In genomic region chr18:24459772-24460171, GRCh38 we compare ENCODE assay signal across 26 cellular contexts. TPM values are rescaled to one million over a fixed set of nuclear protein-coding genes. Genes with fewer than 3 reads are reported as not detected.
DNase-seq lines count a peak whose midpoint lies in the region; TF ChIP-seq lines count a peak whose summit lies in the region.
"Had no signal": no experiment of that assay in that cellular context is flagged by ENCODE, and none has a peak within 500 bp of the region (broad histone marks: within the 10 kb centered on the region; RNA-seq: fewer than 3 reads in every experiment).

No MANE protein-coding gene starts in this region.

- intact Hi-C loops in activated CD4-positive, alpha-beta T cell treated with anti-CD3 and anti-CD28 coated beads, Interleukin-2, amount 10 ng/mL, durations not matched to agents 24 days and 14 days (cut with micrococcal nuclease), result no loop called here

- H3K4ac ChIP-seq in trophoblast cell (ENCODE audit: low read depth, low read length), result no peak overlapping the region

- peaks cover 11% of the 10 kb centered on the region for H3K9me3 Mint-ChIP-seq in activated CD4-positive, alpha-beta T cell treated with anti-CD3 and anti-CD28 coated beads, Interleukin-2, amount 10 ng/mL, durations not matched to agents 24 days and 14 days
- H3K9me3 Mint-ChIP-seq in glutamatergic neuron (ENCODE audit: unreplicated experiment), result no peaks in the 10 kb centered on the region
- H3K9me3 Mint-ChIP-seq: CD8-positive, alpha-beta memory T cell had no signal

- no CpG with 5 or more reads among the region's 4 CpGs for WGBS in trophoblast cell (ENCODE audit: extremely low coverage, insufficient coverage, insufficient read length)

- H3K9ac ChIP-seq in trophoblast cell (ENCODE audit: low read length), result no peak overlapping the region
- H3K9ac ChIP-seq: BLaER1 treated with 17β-estradiol and CSF1 and Interleukin-3, amounts not matched to agents 10 nM and 100 nM; SK-N-SH had no signal

- H3K18ac ChIP-seq in trophoblast cell (ENCODE audit: low read length), result no peak overlapping the region

- H3K27ac Mint-ChIP-seq in activated CD4-positive, alpha-beta T cell treated with anti-CD3 and anti-CD28 coated beads, Interleukin-2, amount 10 ng/mL, durations not matched to agents 24 days and 14 days, result no peak overlapping the region
- H3K27ac Mint-ChIP-seq in glutamatergic neuron (ENCODE audit: unreplicated experiment), result no peak overlapping the region

- no peak overlapping the region for H3K4me3 ChIP-seq in fibroblast of pulmonary artery (replicated peaks; ENCODE audit: low read depth, low read length)
- H3K4me3 ChIP-seq in trophoblast cell (ENCODE audit: low read depth, low read length), result no peak overlapping the region
- H3K4me3 ChIP-seq: BLaER1 treated with 17β-estradiol and CSF1 and Interleukin-3, amounts not matched to agents 10 nM and 100 nM had no signal

- no peak overlapping the region for H3K4me3 Mint-ChIP-seq in activated CD4-positive, alpha-beta T cell treated with anti-CD3 and anti-CD28 coated beads, Interleukin-2, amount 10 ng/mL, durations not matched to agents 24 days and 14 days
- H3K4me3 Mint-ChIP-seq in glutamatergic neuron (ENCODE audit: unreplicated experiment), result no peak overlapping the region

- no peak overlapping the region for H2BK5ac ChIP-seq in trophoblast cell (ENCODE audit: low read depth, low read length, poor library complexity)

- H3K9me3 ChIP-seq in trophoblast cell (ENCODE audit: insufficient read depth, low read depth, low read length), result no peaks in the 10 kb centered on the region
- H3K9me3 ChIP-seq: SK-N-SH had no signal

- no peak overlapping the region for H2BK12ac ChIP-seq in trophoblast cell (ENCODE audit: low read length)

- no peaks in the 10 kb centered on the region for H3K4me1 ChIP-seq in trophoblast cell (ENCODE audit: control insufficient read depth in 1 of 2, insufficient read depth in 2 of 2, low read length in 2 of 2)
- H3K4me1 ChIP-seq: BLaER1 treated with 17β-estradiol and CSF1 and Interleukin-3, amounts not matched to agents 10 nM and 100 nM had no signal

- H2AK5ac ChIP-seq in trophoblast cell (ENCODE audit: low read length), result no peak overlapping the region

- no peaks in the 10 kb centered on the region for H3K36me3 ChIP-seq in trophoblast cell (ENCODE audit: control insufficient read depth in 1 of 2, insufficient read depth in 2 of 2, low read length in 2 of 2)
- H3K36me3 ChIP-seq: BLaER1 treated with 17β-estradiol and CSF1 and Interleukin-3, amounts not matched to agents 10 nM and 100 nM had no signal

- TF ChIP-seq CTCF in fibroblast of pulmonary artery (IDR thresholded peaks at IDR 0.05; ENCODE audit: low read length, missing control alignments) (no peak), glutamatergic neuron (IDR thresholded peaks at IDR 0.05; ENCODE audit: partially characterized antibody, unreplicated experiment) (no peak)

- no peak overlapping the region for H2AFZ ChIP-seq in trophoblast cell (ENCODE audit: insufficient read depth, low read length, poor library complexity)

- no peak overlapping the region for H3K4me2 ChIP-seq in trophoblast cell (ENCODE audit: low read length)
- H3K4me2 ChIP-seq: BLaER1 treated with 17β-estradiol and CSF1 and Interleukin-3, amounts not matched to agents 10 nM and 100 nM; SK-N-SH had no signal

- H4K91ac ChIP-seq in trophoblast cell (ENCODE audit: low read depth, low read length), result no peak overlapping the region

- DNase-seq in activated CD4-positive, alpha-beta T cell treated with anti-CD3 and anti-CD28 coated beads, Interleukin-2, amount 10 ng/mL, durations not matched to agents 24 days and 14 days, result peak; percentile 46
- DNase-seq in activated CD4-positive, alpha-beta T cell treated with anti-CD3 and anti-CD28 coated beads, Interleukin-2, amount 50 U/mL, for 4 hours, result no peak
- DNase-seq in MV-4-11 (lab: John Stamatoyannopoulos, UW) (peak; percentile 80), SIG-M5 (lab: John Stamatoyannopoulos, UW) (peak; percentile 6), fibroblast of pulmonary artery (ENCODE audit: low read depth) (peak; percentile 3), NCI-H1930 (lab: John Stamatoyannopoulos, UW) (no peak), trophoblast cell (no peak), glutamatergic neuron (no peak)
- DNase-seq: 8988T; Calu3; CD8-positive, alpha-beta memory T cell; DMS153; Karpas-422; NCI-H1105; NCI-H146; NCI-H2029 treated with DMSO at 0.1 percent for 48 hours; NCI-H345; NCI-H524; NCI-H774; NK-92 treated with Interleukin-12 subunit alpha and Interleukin-12 subunit beta, amount 100 ng/mL, for 24 hours; PC-3; Right ventricle myocardium superior; SK-N-SH had no signal

- no peak overlapping the region for H3K14ac ChIP-seq in trophoblast cell (ENCODE audit: low read length)

- H3K27me3 Mint-ChIP-seq in activated CD4-positive, alpha-beta T cell treated with anti-CD3 and anti-CD28 coated beads, Interleukin-2, amount 10 ng/mL, durations not matched to agents 24 days and 14 days, result no peaks in the 10 kb centered on the region
- no peaks in the 10 kb centered on the region for H3K27me3 Mint-ChIP-seq in glutamatergic neuron (ENCODE audit: unreplicated experiment)

- no peak overlapping the region for H3K27ac ChIP-seq in trophoblast cell (ENCODE audit: low read depth, low read length)
- H3K27ac ChIP-seq: BLaER1 treated with 17β-estradiol and CSF1 and Interleukin-3, amounts not matched to agents 10 nM and 100 nM had no signal

- no peaks in the 10 kb centered on the region for H3K27me3 ChIP-seq in trophoblast cell (ENCODE audit: insufficient read depth, low read length)
- H3K27me3 ChIP-seq: BLaER1 treated with 17β-estradiol and CSF1 and Interleukin-3, amounts not matched to agents 10 nM and 100 nM had no signal

- no peaks in the 10 kb centered on the region for H3K79me2 ChIP-seq in trophoblast cell (ENCODE audit: control insufficient read depth, insufficient read depth, low read length, poor library complexity)

- H4K8ac ChIP-seq in trophoblast cell (ENCODE audit: low read depth, low read length), result no peak overlapping the region

- H3K79me1 ChIP-seq in trophoblast cell (ENCODE audit: low read length), result no peaks in the 10 kb centered on the region

- no peak overlapping the region for H2BK120ac ChIP-seq in trophoblast cell (ENCODE audit: insufficient read depth, low read length, poor library complexity)

- peaks cover 6% of the 10 kb centered on the region for H3K36me3 Mint-ChIP-seq in activated CD4-positive, alpha-beta T cell treated with anti-CD3 and anti-CD28 coated beads, Interleukin-2, amount 10 ng/mL, durations not matched to agents 24 days and 14 days (ENCODE audit: low read depth)
- H3K36me3 Mint-ChIP-seq in glutamatergic neuron (ENCODE audit: unreplicated experiment), result no peaks in the 10 kb centered on the region

- no peak overlapping the region for H4K12ac ChIP-seq in trophoblast cell (ENCODE audit: low read depth, low read length)

- H3K23ac ChIP-seq in trophoblast cell (ENCODE audit: low read length), result no peak overlapping the region

- peaks cover 40% of the 10 kb centered on the region for H3K4me1 Mint-ChIP-seq in activated CD4-positive, alpha-beta T cell treated with anti-CD3 and anti-CD28 coated beads, Interleukin-2, amount 10 ng/mL, durations not matched to agents 24 days and 14 days
- H3K4me1 Mint-ChIP-seq in glutamatergic neuron (ENCODE audit: low read depth, unreplicated experiment), result peaks cover 3% of the 10 kb centered on the region

RNA-seq across cellular contexts. Expression of gene HRH4, which starts 0.7 kb away (rescaled TPM):
- 0.79 and 1.6 TPM in 2 replicates for total RNA-seq in activated CD4-positive, alpha-beta T cell treated with anti-CD3 and anti-CD28 coated beads, Interleukin-2, amount 10 ng/mL, durations not matched to agents 24 days and 14 days
- 0.04 TPM in 1 of 2 replicates, not detected in the other for polyA plus RNA-seq in trophoblast cell (2013)
- total RNA-seq in glutamatergic neuron (ENCODE audit: unreplicated experiment), result not detected
- total RNA-seq: CD8-positive, alpha-beta memory T cell; G401; PC-3; Right ventricle myocardium superior; RPMI7951 had no signal
- polyA plus RNA-seq: CD8-positive, alpha-beta memory T cell; SK-N-SH had no signal

RNA-seq across cellular contexts. Expression of gene IMPACT, which starts 33.3 kb away (rescaled TPM):
- total RNA-seq in activated CD4-positive, alpha-beta T cell treated with anti-CD3 and anti-CD28 coated beads, Interleukin-2, amount 10 ng/mL, durations not matched to agents 24 days and 14 days, result 13.2 and 13.6 TPM in 2 replicates
- 18.7 and 21.6 TPM in 2 replicates for polyA plus RNA-seq in trophoblast cell (2013)
- total RNA-seq in glutamatergic neuron (ENCODE audit: unreplicated experiment), result 11.6 TPM

Comparison
In these comparisons a context has a peak if more than half of its experiments do, and no peak if none do; other contexts are left out.
1. DNase-seq: peak in activated CD4-positive, alpha-beta T cell treated with anti-CD3 and anti-CD28 coated beads, Interleukin-2, amount 10 ng/mL, durations not matched to agents 24 days and 14 days (single experiment), MV-4-11 (single experiment), SIG-M5 (single experiment) and fibroblast of pulmonary artery (single experiment); none in activated CD4-positive, alpha-beta T cell treated with anti-CD3 and anti-CD28 coated beads, Interleukin-2, amount 50 U/mL, for 4 hours (0 of 2), NCI-H1930 (0 of 2), trophoblast cell (0 of 2) and glutamatergic neuron (single experiment).